Comparison of ENCODE assay signal across 1 cellular context in the genomic region with DNA sequence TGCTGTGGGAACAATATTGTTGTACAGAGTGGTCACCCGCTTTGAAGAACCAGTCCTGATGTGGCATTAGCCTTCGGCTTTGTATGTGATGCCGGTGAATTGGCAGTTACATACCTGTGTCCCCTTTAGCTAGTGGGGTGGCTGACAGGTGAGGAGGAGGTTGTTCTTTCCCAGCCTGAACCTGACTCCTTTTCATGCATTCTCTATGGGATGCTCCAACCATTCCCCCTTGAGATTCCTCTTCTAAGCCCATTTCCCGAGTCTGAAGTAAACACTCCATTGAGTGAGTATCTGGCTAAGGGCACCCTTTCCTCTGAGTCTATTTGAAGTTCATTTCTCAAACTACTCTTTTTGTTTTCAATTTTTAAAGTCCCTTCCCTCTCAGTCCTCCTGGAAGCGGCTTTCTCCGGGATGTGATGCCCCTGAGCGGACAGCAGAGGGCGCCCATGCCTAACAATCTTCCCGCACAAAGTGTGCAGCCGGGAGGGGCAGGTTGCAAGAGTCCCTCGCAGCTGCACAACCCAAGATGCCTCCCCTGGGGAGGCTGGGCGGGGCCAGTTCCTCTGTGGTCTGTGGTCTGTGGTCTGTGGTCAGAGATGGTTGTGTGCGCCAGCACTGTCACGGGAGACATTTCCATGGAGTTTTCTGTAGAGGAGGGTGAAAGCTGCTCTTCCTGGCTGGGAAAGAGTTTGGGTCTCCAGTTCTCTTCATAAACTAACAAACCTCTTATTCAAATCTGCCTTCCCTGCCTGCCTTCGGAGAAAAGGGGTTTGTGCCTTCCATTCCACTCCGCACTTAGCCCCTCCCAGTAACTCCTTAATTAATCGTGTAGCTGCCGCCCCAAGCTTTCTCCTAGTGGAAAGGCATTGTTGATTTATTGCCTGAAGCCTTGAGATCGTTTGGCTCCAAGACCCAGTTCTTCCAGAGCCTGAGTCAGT.
A peak's percentile ranks its signal among the peaks of the same experiment; 100 is the strongest.
TF ChIP-seq lines count a peak whose summit lies in the region.

No MANE protein-coding gene starts in this region.

TF ChIP-seq in GM12878, 131 proteins besides CTCF, POLR2A, EP300 and RAD21 (continued from another document and continues in another):
- TF ChIP-seq, protein P1, sequence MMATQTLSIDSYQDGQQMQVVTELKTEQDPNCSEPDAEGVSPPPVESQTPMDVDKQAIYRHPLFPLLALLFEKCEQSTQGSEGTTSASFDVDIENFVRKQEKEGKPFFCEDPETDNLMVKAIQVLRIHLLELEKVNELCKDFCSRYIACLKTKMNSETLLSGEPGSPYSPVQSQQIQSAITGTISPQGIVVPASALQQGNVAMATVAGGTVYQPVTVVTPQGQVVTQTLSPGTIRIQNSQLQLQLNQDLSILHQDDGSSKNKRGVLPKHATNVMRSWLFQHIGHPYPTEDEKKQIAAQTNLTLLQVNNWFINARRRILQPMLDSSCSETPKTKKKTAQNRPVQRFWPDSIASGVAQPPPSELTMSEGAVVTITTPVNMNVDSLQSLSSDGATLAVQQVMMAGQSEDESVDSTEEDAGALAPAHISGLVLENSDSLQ (IDR thresholded peaks at IDR 0.05), result no peak
- TF ChIP-seq, protein P2, sequence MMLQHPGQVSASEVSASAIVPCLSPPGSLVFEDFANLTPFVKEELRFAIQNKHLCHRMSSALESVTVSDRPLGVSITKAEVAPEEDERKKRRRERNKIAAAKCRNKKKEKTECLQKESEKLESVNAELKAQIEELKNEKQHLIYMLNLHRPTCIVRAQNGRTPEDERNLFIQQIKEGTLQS (IDR thresholded peaks at IDR 0.05; ENCODE audit: borderline replicate concordance, extremely low read depth, low read depth, low read length), result no peak
- TF ChIP-seq HDAC6 (IDR thresholded peaks at IDR 0.05; ENCODE audit: unreplicated experiment) (no peak), SMC3 (IDR thresholded peaks at IDR 0.05; ENCODE audit: borderline replicate concordance, low read length) (peak; percentile 88), SMARCA5 (IDR thresholded peaks at IDR 0.05) (no peak), KDM1A (IDR thresholded peaks at IDR 0.05; ENCODE audit: borderline replicate concordance) (no peak), KAT2A (conservative IDR thresholded peaks at IDR 0.05; ENCODE audit: control insufficient read depth, low read depth, low read length) (no peak), KLF5 (IDR thresholded peaks at IDR 0.05; ENCODE audit: partially characterized antibody) (no peak), POLR2AphosphoS2 (IDR thresholded peaks at IDR 0.05; ENCODE audit: low read depth, low read length) (no peak), FOXK2 (IDR thresholded peaks at IDR 0.05) (no peak), CBX3 (IDR thresholded peaks at IDR 0.05; ENCODE audit: borderline replicate concordance, low read depth) (no peak), RCOR1 (conservative IDR thresholded peaks at IDR 0.05; ENCODE audit: low read depth, low read length) (no peak), NFYA (IDR thresholded peaks at IDR 0.05; ENCODE audit: borderline replicate concordance, low read depth, low read length) (no peak), HCFC1 (IDR thresholded peaks at IDR 0.05; ENCODE audit: low read length) (no peak), SRF (IDR thresholded peaks at IDR 0.05; ENCODE audit: low read depth in 2 of 2, low read length in 2 of 2) (no peak), MTA2 (IDR thresholded peaks at IDR 0.05; ENCODE audit: low read depth) (peak; percentile 58; the same call in 1 of the 2 replicates), FOXM1 (IDR thresholded peaks at IDR 0.05; ENCODE audit: low read depth, low read length) (peak; percentile 58; the same call in 1 of the 2 replicates), CREM (IDR thresholded peaks at IDR 0.05; ENCODE audit: low read depth) (no peak; the same call in 1 of the 2 replicates), BMI1 (IDR thresholded peaks at IDR 0.05; ENCODE audit: borderline replicate concordance) (peak; percentile 37; the same call in 1 of the 2 replicates), BCL11A (IDR thresholded peaks at IDR 0.05; ENCODE audit: low read depth, low read length) (peak; percentile 66; the same call in 1 of the 2 replicates), MYC (IDR thresholded peaks at IDR 0.05; ENCODE audit: insufficient read depth, insufficient read length, insufficient replicate concordance, low read length, severe bottlenecking) (no peak), NR2C1 (IDR thresholded peaks at IDR 0.05) (no peak), HDAC2 (IDR thresholded peaks at IDR 0.05) (no peak), BACH1 (IDR thresholded peaks at IDR 0.05; ENCODE audit: borderline replicate concordance) (peak; percentile 55; the same call in 1 of the 2 replicates), RELA (IDR thresholded peaks at IDR 0.05; ENCODE audit: borderline replicate concordance, partially characterized antibody) (no peak), ASH2L (IDR thresholded peaks at IDR 0.05; ENCODE audit: borderline replicate concordance, low read depth) (no peak), WRNIP1 (IDR thresholded peaks at IDR 0.05; ENCODE audit: borderline replicate concordance, low read depth, low read length) (no peak), ZNF274 (IDR thresholded peaks at IDR 0.05; ENCODE audit: insufficient read depth, insufficient read length) (no peak)
- TF ChIP-seq, protein P3, sequence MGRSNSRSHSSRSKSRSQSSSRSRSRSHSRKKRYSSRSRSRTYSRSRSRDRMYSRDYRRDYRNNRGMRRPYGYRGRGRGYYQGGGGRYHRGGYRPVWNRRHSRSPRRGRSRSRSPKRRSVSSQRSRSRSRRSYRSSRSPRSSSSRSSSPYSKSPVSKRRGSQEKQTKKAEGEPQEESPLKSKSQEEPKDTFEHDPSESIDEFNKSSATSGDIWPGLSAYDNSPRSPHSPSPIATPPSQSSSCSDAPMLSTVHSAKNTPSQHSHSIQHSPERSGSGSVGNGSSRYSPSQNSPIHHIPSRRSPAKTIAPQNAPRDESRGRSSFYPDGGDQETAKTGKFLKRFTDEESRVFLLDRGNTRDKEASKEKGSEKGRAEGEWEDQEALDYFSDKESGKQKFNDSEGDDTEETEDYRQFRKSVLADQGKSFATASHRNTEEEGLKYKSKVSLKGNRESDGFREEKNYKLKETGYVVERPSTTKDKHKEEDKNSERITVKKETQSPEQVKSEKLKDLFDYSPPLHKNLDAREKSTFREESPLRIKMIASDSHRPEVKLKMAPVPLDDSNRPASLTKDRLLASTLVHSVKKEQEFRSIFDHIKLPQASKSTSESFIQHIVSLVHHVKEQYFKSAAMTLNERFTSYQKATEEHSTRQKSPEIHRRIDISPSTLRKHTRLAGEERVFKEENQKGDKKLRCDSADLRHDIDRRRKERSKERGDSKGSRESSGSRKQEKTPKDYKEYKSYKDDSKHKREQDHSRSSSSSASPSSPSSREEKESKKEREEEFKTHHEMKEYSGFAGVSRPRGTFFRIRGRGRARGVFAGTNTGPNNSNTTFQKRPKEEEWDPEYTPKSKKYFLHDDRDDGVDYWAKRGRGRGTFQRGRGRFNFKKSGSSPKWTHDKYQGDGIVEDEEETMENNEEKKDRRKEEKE (IDR thresholded peaks at IDR 0.05), result no peak
- TF ChIP-seq, protein P4, sequence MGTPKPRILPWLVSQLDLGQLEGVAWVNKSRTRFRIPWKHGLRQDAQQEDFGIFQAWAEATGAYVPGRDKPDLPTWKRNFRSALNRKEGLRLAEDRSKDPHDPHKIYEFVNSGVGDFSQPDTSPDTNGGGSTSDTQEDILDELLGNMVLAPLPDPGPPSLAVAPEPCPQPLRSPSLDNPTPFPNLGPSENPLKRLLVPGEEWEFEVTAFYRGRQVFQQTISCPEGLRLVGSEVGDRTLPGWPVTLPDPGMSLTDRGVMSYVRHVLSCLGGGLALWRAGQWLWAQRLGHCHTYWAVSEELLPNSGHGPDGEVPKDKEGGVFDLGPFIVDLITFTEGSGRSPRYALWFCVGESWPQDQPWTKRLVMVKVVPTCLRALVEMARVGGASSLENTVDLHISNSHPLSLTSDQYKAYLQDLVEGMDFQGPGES (IDR thresholded peaks at IDR 0.05), result no peak
- TF ChIP-seq, protein P5, sequence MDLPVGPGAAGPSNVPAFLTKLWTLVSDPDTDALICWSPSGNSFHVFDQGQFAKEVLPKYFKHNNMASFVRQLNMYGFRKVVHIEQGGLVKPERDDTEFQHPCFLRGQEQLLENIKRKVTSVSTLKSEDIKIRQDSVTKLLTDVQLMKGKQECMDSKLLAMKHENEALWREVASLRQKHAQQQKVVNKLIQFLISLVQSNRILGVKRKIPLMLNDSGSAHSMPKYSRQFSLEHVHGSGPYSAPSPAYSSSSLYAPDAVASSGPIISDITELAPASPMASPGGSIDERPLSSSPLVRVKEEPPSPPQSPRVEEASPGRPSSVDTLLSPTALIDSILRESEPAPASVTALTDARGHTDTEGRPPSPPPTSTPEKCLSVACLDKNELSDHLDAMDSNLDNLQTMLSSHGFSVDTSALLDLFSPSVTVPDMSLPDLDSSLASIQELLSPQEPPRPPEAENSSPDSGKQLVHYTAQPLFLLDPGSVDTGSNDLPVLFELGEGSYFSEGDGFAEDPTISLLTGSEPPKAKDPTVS (IDR thresholded peaks at IDR 0.05; ENCODE audit: low read depth, low read length), result no peak
- TF ChIP-seq, protein P6, sequence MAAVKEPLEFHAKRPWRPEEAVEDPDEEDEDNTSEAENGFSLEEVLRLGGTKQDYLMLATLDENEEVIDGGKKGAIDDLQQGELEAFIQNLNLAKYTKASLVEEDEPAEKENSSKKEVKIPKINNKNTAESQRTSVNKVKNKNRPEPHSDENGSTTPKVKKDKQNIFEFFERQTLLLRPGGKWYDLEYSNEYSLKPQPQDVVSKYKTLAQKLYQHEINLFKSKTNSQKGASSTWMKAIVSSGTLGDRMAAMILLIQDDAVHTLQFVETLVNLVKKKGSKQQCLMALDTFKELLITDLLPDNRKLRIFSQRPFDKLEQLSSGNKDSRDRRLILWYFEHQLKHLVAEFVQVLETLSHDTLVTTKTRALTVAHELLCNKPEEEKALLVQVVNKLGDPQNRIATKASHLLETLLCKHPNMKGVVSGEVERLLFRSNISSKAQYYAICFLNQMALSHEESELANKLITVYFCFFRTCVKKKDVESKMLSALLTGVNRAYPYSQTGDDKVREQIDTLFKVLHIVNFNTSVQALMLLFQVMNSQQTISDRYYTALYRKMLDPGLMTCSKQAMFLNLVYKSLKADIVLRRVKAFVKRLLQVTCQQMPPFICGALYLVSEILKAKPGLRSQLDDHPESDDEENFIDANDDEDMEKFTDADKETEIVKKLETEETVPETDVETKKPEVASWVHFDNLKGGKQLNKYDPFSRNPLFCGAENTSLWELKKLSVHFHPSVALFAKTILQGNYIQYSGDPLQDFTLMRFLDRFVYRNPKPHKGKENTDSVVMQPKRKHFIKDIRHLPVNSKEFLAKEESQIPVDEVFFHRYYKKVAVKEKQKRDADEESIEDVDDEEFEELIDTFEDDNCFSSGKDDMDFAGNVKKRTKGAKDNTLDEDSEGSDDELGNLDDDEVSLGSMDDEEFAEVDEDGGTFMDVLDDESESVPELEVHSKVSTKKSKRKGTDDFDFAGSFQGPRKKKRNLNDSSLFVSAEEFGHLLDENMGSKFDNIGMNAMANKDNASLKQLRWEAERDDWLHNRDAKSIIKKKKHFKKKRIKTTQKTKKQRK (IDR thresholded peaks at IDR 0.05; ENCODE audit: low read depth, low read length), result no peak
- TF ChIP-seq, protein P7, sequence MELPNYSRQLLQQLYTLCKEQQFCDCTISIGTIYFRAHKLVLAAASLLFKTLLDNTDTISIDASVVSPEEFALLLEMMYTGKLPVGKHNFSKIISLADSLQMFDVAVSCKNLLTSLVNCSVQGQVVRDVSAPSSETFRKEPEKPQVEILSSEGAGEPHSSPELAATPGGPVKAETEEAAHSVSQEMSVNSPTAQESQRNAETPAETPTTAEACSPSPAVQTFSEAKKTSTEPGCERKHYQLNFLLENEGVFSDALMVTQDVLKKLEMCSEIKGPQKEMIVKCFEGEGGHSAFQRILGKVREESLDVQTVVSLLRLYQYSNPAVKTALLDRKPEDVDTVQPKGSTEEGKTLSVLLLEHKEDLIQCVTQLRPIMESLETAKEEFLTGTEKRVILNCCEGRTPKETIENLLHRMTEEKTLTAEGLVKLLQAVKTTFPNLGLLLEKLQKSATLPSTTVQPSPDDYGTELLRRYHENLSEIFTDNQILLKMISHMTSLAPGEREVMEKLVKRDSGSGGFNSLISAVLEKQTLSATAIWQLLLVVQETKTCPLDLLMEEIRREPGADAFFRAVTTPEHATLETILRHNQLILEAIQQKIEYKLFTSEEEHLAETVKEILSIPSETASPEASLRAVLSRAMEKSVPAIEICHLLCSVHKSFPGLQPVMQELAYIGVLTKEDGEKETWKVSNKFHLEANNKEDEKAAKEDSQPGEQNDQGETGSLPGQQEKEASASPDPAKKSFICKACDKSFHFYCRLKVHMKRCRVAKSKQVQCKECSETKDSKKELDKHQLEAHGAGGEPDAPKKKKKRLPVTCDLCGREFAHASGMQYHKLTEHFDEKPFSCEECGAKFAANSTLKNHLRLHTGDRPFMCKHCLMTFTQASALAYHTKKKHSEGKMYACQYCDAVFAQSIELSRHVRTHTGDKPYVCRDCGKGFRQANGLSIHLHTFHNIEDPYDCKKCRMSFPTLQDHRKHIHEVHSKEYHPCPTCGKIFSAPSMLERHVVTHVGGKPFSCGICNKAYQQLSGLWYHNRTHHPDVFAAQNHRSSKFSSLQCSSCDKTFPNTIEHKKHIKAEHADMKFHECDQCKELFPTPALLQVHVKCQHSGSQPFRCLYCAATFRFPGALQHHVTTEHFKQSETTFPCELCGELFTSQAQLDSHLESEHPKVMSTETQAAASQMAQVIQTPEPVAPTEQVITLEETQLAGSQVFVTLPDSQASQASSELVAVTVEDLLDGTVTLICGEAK (IDR thresholded peaks at IDR 0.05; ENCODE audit: borderline replicate concordance), result no peak
- TF ChIP-seq, protein P8, sequence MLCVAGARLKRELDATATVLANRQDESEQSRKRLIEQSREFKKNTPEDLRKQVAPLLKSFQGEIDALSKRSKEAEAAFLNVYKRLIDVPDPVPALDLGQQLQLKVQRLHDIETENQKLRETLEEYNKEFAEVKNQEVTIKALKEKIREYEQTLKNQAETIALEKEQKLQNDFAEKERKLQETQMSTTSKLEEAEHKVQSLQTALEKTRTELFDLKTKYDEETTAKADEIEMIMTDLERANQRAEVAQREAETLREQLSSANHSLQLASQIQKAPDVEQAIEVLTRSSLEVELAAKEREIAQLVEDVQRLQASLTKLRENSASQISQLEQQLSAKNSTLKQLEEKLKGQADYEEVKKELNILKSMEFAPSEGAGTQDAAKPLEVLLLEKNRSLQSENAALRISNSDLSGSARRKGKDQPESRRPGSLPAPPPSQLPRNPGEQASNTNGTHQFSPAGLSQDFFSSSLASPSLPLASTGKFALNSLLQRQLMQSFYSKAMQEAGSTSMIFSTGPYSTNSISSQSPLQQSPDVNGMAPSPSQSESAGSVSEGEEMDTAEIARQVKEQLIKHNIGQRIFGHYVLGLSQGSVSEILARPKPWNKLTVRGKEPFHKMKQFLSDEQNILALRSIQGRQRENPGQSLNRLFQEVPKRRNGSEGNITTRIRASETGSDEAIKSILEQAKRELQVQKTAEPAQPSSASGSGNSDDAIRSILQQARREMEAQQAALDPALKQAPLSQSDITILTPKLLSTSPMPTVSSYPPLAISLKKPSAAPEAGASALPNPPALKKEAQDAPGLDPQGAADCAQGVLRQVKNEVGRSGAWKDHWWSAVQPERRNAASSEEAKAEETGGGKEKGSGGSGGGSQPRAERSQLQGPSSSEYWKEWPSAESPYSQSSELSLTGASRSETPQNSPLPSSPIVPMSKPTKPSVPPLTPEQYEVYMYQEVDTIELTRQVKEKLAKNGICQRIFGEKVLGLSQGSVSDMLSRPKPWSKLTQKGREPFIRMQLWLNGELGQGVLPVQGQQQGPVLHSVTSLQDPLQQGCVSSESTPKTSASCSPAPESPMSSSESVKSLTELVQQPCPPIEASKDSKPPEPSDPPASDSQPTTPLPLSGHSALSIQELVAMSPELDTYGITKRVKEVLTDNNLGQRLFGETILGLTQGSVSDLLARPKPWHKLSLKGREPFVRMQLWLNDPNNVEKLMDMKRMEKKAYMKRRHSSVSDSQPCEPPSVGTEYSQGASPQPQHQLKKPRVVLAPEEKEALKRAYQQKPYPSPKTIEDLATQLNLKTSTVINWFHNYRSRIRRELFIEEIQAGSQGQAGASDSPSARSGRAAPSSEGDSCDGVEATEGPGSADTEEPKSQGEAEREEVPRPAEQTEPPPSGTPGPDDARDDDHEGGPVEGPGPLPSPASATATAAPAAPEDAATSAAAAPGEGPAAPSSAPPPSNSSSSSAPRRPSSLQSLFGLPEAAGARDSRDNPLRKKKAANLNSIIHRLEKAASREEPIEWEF (IDR thresholded peaks at IDR 0.05; ENCODE audit: insufficient replicate concordance, low read depth, low read length), result no peak
